Comparison of ENCODE assay signal across 35 cellular contexts in genomic region chr1:235483090-235483489, GRCh38.
"Had no signal": no experiment of that assay in that cellular context is flagged by ENCODE, and none has a peak within 500 bp of the region (broad histone marks: within the 10 kb centered on the region; RNA-seq: fewer than 3 reads in every experiment).

No MANE protein-coding gene starts in this region.

- DNase-seq: Karpas-422, Kasumi-1, MG63, MM.1S, MV-4-11, NCI-H1048, NCI-H1092, NCI-H1092 treated with DMSO at 0.1 percent for 48 hours, NCI-H1105, NCI-H1105 treated with DMSO at 0.1 percent for 48 hours, NCI-H1417, NCI-H1417 treated with DMSO at 0.1 percent for 48 hours, NCI-H1436, NCI-H1436 treated with DMSO at 0.1 percent for 48 hours, NCI-H146, NCI-H1694, NCI-H1694 treated with DMSO at 0.1 percent for 48 hours, NCI-H187, NCI-H187 treated with DMSO at 0.1 percent for 48 hours, NCI-H1930, NCI-H2029, NCI-H2029 treated with DMSO at 0.1 percent for 48 hours, NCI-H2081, NCI-H2081 treated with DMSO at 0.1 percent for 48 hours, NCI-H2107, NCI-H2171, NCI-H2171 treated with DMSO at 0.1 percent for 48 hours, NCI-H2227 treated with DMSO at 0.1 percent for 48 hours, NCI-H226, NCI-H345, NCI-H446, NCI-H446 treated with DMSO at 0.1 percent for 48 hours, NCI-H510A, NCI-H510A treated with DMSO at 0.1 percent for 48 hours, NCI-H524 had no signal

- H3K4me3 ChIP-seq: MG63 had no signal

- H3K9me3 ChIP-seq: MG63 had no signal

- H3K27me3 ChIP-seq: MG63 had no signal
